In genomic region chr22:21650823-21651520, GRCh38 we compare ENCODE assay signal across 1 cellular context.
TF ChIP-seq lines count a peak whose summit lies in the region.

No MANE protein-coding gene starts in this region.

TF ChIP-seq in K562, 482 proteins besides CTCF, POLR2A, EP300 and RAD21:
- TF ChIP-seq SPI1 (IDR thresholded peaks at IDR 0.05; ENCODE audit: borderline replicate concordance, low read depth, low read length) (peak; percentile 17; the same call in 1 of the 2 replicates), BRD9 (IDR thresholded peaks at IDR 0.05; ENCODE audit: low read depth, partially characterized antibody) (no peak), NEUROD1 (IDR thresholded peaks at IDR 0.05; ENCODE audit: borderline replicate concordance, low read depth, low read length, partially characterized antibody) (peak; percentile 53), KLF13 (tag; IDR thresholded peaks at IDR 0.05; ENCODE audit: borderline replicate concordance, low read depth) (0 out of 2 replicates have a peak, but pooled peaks have one; percentile 5), POLR2AphosphoS2 (IDR thresholded peaks at IDR 0.05; ENCODE audit: low read length) (peak; percentile 92), SP2 (IDR thresholded peaks at IDR 0.05; ENCODE audit: extremely low read depth, low read depth, low read length, poor library complexity, severe bottlenecking) (peak; percentile 10), E2F6 (IDR thresholded peaks at IDR 0.05; ENCODE audit: borderline replicate concordance in 1 of 2, extremely low read depth in 1 of 2, insufficient read depth in 1 of 2, insufficient read length in 1 of 2, low read depth in 1 of 2, low read length in 1 of 2, poor library complexity in 1 of 2, severe bottlenecking in 1 of 2) (peak in 1 of 2 experiments; percentile 22), MXI1 (IDR thresholded peaks at IDR 0.05; ENCODE audit: low read depth, low read length) (0 out of 2 replicates have a peak, but pooled peaks have one; percentile 27), DACH1 (IDR thresholded peaks at IDR 0.05; ENCODE audit: partially characterized antibody) (no peak), NR4A1 (CRISPR knock-in tag; IDR thresholded peaks at IDR 0.05) (no peak), NR4A1 (tag; IDR thresholded peaks at IDR 0.05) (no peak), YY1 (IDR thresholded peaks at IDR 0.05; ENCODE audit: borderline replicate concordance in 1 of 3, control insufficient read depth in 1 of 3, extremely low read depth in 1 of 3, insufficient read depth in 3 of 3, insufficient read length in 1 of 3, insufficient replicate concordance in 2 of 3, low read depth in 1 of 3, low read length in 2 of 3) (peak in 1 of 3 experiments; percentile 54)
